In genomic region chr5:129977810-129978209, GRCh38 we compare ENCODE assay signal across 17 cellular contexts.
DNase-seq lines count a peak whose midpoint lies in the region; ATAC-seq lines count a peak whose summit lies in the region.
"Had no signal": no experiment of that assay in that cellular context is flagged by ENCODE, and none has a peak within 500 bp of the region (broad histone marks: within the 10 kb centered on the region; RNA-seq: fewer than 3 reads in every experiment).

No MANE protein-coding gene starts in this region.

- DNase-seq in SK-N-MC (ENCODE audit: low read depth, low spot score) = no peak
- no peak for DNase-seq in AG08395 (ENCODE audit: low spot score)
- DNase-seq in NCI-H446 treated with DMSO at 0.1 percent for 48 hours (lab: John Stamatoyannopoulos, UW) = no peak
- no peak for DNase-seq in NCI-H1105 treated with DMSO at 0.1 percent for 48 hours (lab: John Stamatoyannopoulos, UW)
- DNase-seq in stimulated activated naive B cell treated with anti-CD40 and anti-IgM and Interleukin-4, amounts not matched to agents 10 μg/mL and 1 μg/mL and 100 μg/mL, for 72 hours = no peak
- DNase-seq: activated CD4-positive, alpha-beta T cell treated with anti-CD3 and anti-CD28 coated beads, Interleukin-2, amount 50 U/mL, for 1 hour; activated T-cell treated with anti-CD3 and anti-CD28 coated beads, Interleukin-2, amount 50 U/mL, for 4 hours; DMS79; NCI-H1092; psoas muscle; SHP77 treated with DMSO at 0.1 percent for 48 hours; T1000 had no signal

- H3K9ac ChIP-seq in SK-N-MC (ENCODE audit: insufficient read length) = peak overlapping the region; percentile 29

- no peaks in the 10 kb centered on the region for H3K27me3 Mint-ChIP-seq in stimulated activated naive B cell treated with anti-CD40 and anti-IgM and Interleukin-4, amounts not matched to agents 10 μg/mL and 1 μg/mL and 100 μg/mL, for 72 hours
- H3K27me3 Mint-ChIP-seq: natural killer cell treated with Interleukin-12 subunit alpha and Interleukin-12 subunit beta and Interleukin-15 and Interleukin-18, amount 100 ng/mL, for 72 hours had no signal

- ATAC-seq in GM19043 (IDR thresholded peaks at IDR 0.05; ENCODE audit: low read depth, unreplicated experiment) (peak; percentile 93), GM21576 (IDR thresholded peaks at IDR 0.05; ENCODE audit: unreplicated experiment) (peak; percentile 79), HG03108 (IDR thresholded peaks at IDR 0.05; ENCODE audit: unreplicated experiment) (peak; percentile 74)
- ATAC-seq in stimulated activated naive B cell treated with anti-CD40 and anti-IgM and Interleukin-4, amounts not matched to agents 10 μg/mL and 1 μg/mL and 100 μg/mL, for 72 hours (replicated peaks) = no peak
- ATAC-seq: activated T-cell treated with anti-CD3 and anti-CD28 coated beads, Interleukin-2, amount 50 U/mL, for 4 hours; natural killer cell treated with Interleukin-12 subunit alpha and Interleukin-12 subunit beta and Interleukin-15 and Interleukin-18, amount 100 ng/mL, for 72 hours; psoas muscle had no signal

- no peaks in the 10 kb centered on the region for H3K9me3 ChIP-seq in SK-N-MC (ENCODE audit: low read depth, low read length)

- H3K4me1 Mint-ChIP-seq in stimulated activated naive B cell treated with anti-CD40 and anti-IgM and Interleukin-4, amounts not matched to agents 10 μg/mL and 1 μg/mL and 100 μg/mL, for 72 hours = no peaks in the 10 kb centered on the region

- H3K9me3 Mint-ChIP-seq in stimulated activated naive B cell treated with anti-CD40 and anti-IgM and Interleukin-4, amounts not matched to agents 10 μg/mL and 1 μg/mL and 100 μg/mL, for 72 hours = peaks cover 0 to 2% of the 10 kb centered on the region in 2 donors

- H3K36me3 ChIP-seq in SK-N-MC (ENCODE audit: insufficient read depth, low read length) = no peaks in the 10 kb centered on the region

- no peak overlapping the region for H3K27ac Mint-ChIP-seq in stimulated activated naive B cell treated with anti-CD40 and anti-IgM and Interleukin-4, amounts not matched to agents 10 μg/mL and 1 μg/mL and 100 μg/mL, for 72 hours
- H3K27ac Mint-ChIP-seq: natural killer cell treated with Interleukin-12 subunit alpha and Interleukin-12 subunit beta and Interleukin-15 and Interleukin-18, amount 100 ng/mL, for 72 hours had no signal

- H3K4me3 ChIP-seq in SK-N-MC = no peak overlapping the region
- H3K4me3 ChIP-seq: lung, psoas muscle had no signal

- no peak overlapping the region for H3K4me3 Mint-ChIP-seq in stimulated activated naive B cell treated with anti-CD40 and anti-IgM and Interleukin-4, amounts not matched to agents 10 μg/mL and 1 μg/mL and 100 μg/mL, for 72 hours
- H3K4me3 Mint-ChIP-seq: activated T-cell treated with anti-CD3 and anti-CD28 coated beads, Interleukin-2, amount 50 U/mL, for 4 hours; natural killer cell treated with Interleukin-12 subunit alpha and Interleukin-12 subunit beta and Interleukin-15 and Interleukin-18, amount 100 ng/mL, for 72 hours had no signal

- H3K36me3 Mint-ChIP-seq in stimulated activated naive B cell treated with anti-CD40 and anti-IgM and Interleukin-4, amounts not matched to agents 10 μg/mL and 1 μg/mL and 100 μg/mL, for 72 hours = no peaks in the 10 kb centered on the region
- H3K36me3 Mint-ChIP-seq: natural killer cell treated with Interleukin-12 subunit alpha and Interleukin-12 subunit beta and Interleukin-15 and Interleukin-18, amount 100 ng/mL, for 72 hours had no signal

- H3K27ac ChIP-seq in SK-N-MC = 0 out of 2 replicates have a peak overlapping the region, but pooled peaks have one; percentile 36
- H3K27ac ChIP-seq: psoas muscle had no signal

Comparison
In these comparisons a context has a peak if more than half of its experiments do, and no peak if none do; other contexts are left out.
1. ATAC-seq: peak in GM19043 (single experiment), GM21576 (single experiment) and HG03108 (single experiment); none in stimulated activated naive B cell treated with anti-CD40 and anti-IgM and Interleukin-4, amounts not matched to agents 10 μg/mL and 1 μg/mL and 100 μg/mL, for 72 hours (0 of 2).